ENCODE assay signal across 27 cellular contexts in the genomic region with DNA sequence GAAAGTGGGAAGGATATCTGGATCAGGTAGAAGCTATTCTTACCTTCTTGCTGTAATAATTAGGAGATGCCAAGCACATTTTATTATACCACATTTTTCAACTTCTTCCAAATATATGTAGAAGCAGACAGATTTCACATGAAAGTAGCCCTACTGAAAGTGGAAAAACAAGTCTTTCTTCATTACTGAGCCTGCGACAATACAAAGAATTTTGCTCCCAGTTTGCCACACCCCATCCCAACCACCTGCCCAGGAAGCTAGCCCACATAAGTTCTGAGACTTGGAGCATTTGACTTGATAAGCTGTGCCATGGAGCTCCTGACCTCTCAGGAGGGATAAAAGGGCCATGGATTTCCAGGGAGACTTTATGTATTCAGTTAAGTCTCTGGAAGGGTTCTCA.
A peak's percentile ranks its signal among the peaks of the same experiment; 100 is the strongest.
DNase-seq lines count a peak whose midpoint lies in the region; TF ChIP-seq lines count a peak whose summit lies in the region.
"Had no signal": no experiment of that assay in that cellular context is flagged by ENCODE, and none has a peak within 500 bp of the region (broad histone marks: within the 10 kb centered on the region; RNA-seq: fewer than 3 reads in every experiment).

No MANE protein-coding gene starts in this region.

- H3K4me2 ChIP-seq in hepatocyte, result no peak overlapping the region
- H3K4me2 ChIP-seq: A549 had no signal

- intact Hi-C loops in Calu3 (cut with micrococcal nuclease; ENCODE audit: unreplicated experiment), result no loop called here

- H3K27ac Mint-ChIP-seq in Calu3 (ENCODE audit: unreplicated experiment), result no peak overlapping the region
- H3K27ac Mint-ChIP-seq: activated B cell treated with CpG ODN at 0.5 μM for 24 hours; activated naive CD8-positive, alpha-beta T cell treated with anti-CD3 and anti-CD28 coated beads, Interleukin-2, amount 10 ng/mL, durations not matched to agents 7 days and 5 days; stimulated activated memory B cell treated with anti-CD40 and anti-IgM and Interleukin-4, amounts not matched to agents 10 μg/mL and 1 μg/mL and 100 μg/mL, for 72 hours; T-cell had no signal

- peaks cover 5% of the 10 kb centered on the region for H3K4me1 ChIP-seq in hepatocyte (ENCODE audit: insufficient read depth)
- H3K4me1 ChIP-seq: A549, ascending aorta, SJSA1 had no signal

- H3K36me3 Mint-ChIP-seq in Calu3 (ENCODE audit: insufficient read depth, unreplicated experiment), result peaks cover 4% of the 10 kb centered on the region
- H3K36me3 Mint-ChIP-seq: activated naive CD8-positive, alpha-beta T cell treated with anti-CD3 and anti-CD28 coated beads, Interleukin-2, amount 10 ng/mL, durations not matched to agents 7 days and 5 days; stimulated activated memory B cell treated with anti-CD40 and anti-IgM and Interleukin-4, amounts not matched to agents 10 μg/mL and 1 μg/mL and 100 μg/mL, for 72 hours; T-cell had no signal

- H3K27ac ChIP-seq in hepatocyte, result peak overlapping the region; percentile 20
- H3K27ac ChIP-seq: A549, ascending aorta, HL-60, SJSA1 had no signal

- DNase-seq in Calu3, result peak; percentile 9
- DNase-seq in NCI-H748 treated with DMSO at 0.1 percent for 48 hours (lab: John Stamatoyannopoulos, UW), result peak; percentile 75
- DNase-seq in hepatocyte (ENCODE audit: low spot score), result peak; percentile 22
- DNase-seq in mucosa of gallbladder (ENCODE audit: low spot score), result peak; percentile 40
- DNase-seq in NAMALWA (ENCODE audit: low spot score), result no peak
- no peak for DNase-seq in putamen (ENCODE audit: low spot score)
- DNase-seq in 8988T, result no peak
- DNase-seq in NCI-H2107 treated with DMSO at 0.1 percent for 48 hours (lab: John Stamatoyannopoulos, UW; ENCODE audit: unreplicated experiment), result no peak
- DNase-seq: activated B cell treated with CpG ODN at 0.5 μM for 24 hours; activated CD4-positive, alpha-beta T cell treated with anti-CD3 and anti-CD28 coated beads, Interleukin-2, amount 50 U/mL, for 1 hour; activated gamma-delta T cell treated with Interleukin-2 at 50 U/mL for 16 hours; activated naive CD8-positive, alpha-beta T cell treated with anti-CD3 and anti-CD28 coated beads, Interleukin-2, amount 10 ng/mL, durations not matched to agents 7 days and 5 days; activated T-cell treated with anti-CD3 and anti-CD28 coated beads, Interleukin-2, amount 50 U/mL, for 4 hours; caudate nucleus; MM.1S; NCI-H1417; NCI-H2029 treated with DMSO at 0.1 percent for 48 hours; NCI-H345; NCI-H774; substantia nigra; T-cell had no signal

- peaks cover 10% of the 10 kb centered on the region for H3K9me3 Mint-ChIP-seq in Calu3 (ENCODE audit: low read depth, unreplicated experiment)
- H3K9me3 Mint-ChIP-seq: activated T-cell treated with anti-CD3 and anti-CD28 coated beads, Interleukin-2, amount 50 U/mL, for 4 hours; stimulated activated memory B cell treated with anti-CD40 and anti-IgM and Interleukin-4, amounts not matched to agents 10 μg/mL and 1 μg/mL and 100 μg/mL, for 72 hours had no signal

- no peak overlapping the region for H3K4me3 ChIP-seq in hepatocyte
- H3K4me3 ChIP-seq: A549, ascending aorta, lung, SJSA1 had no signal

- H3K27me3 Mint-ChIP-seq in Calu3 (ENCODE audit: unreplicated experiment), result no peaks in the 10 kb centered on the region
- H3K27me3 Mint-ChIP-seq: activated B cell treated with CpG ODN at 0.5 μM for 24 hours; activated naive CD8-positive, alpha-beta T cell treated with anti-CD3 and anti-CD28 coated beads, Interleukin-2, amount 10 ng/mL, durations not matched to agents 7 days and 5 days; stimulated activated memory B cell treated with anti-CD40 and anti-IgM and Interleukin-4, amounts not matched to agents 10 μg/mL and 1 μg/mL and 100 μg/mL, for 72 hours had no signal

- WGBS in hepatocyte (ENCODE audit: low lambda C conversion rate, missing lambda C conversion rate), result 36% methylated on average over 1 of the region's 1 CpG

- no peaks in the 10 kb centered on the region for H3K4me1 Mint-ChIP-seq in Calu3 (ENCODE audit: low read depth, unreplicated experiment)
- H3K4me1 Mint-ChIP-seq: activated B cell treated with CpG ODN at 0.5 μM for 24 hours; activated naive CD8-positive, alpha-beta T cell treated with anti-CD3 and anti-CD28 coated beads, Interleukin-2, amount 10 ng/mL, durations not matched to agents 7 days and 5 days; stimulated activated memory B cell treated with anti-CD40 and anti-IgM and Interleukin-4, amounts not matched to agents 10 μg/mL and 1 μg/mL and 100 μg/mL, for 72 hours; T-cell had no signal

- CTCF ChIA-PET in Calu3 (lab: Charles Lee), result no interaction called here

- BruUV-seq in Calu3 (replicated peaks; lab: Mats Ljungman, UMichigan), result no TSS peak

- H3K27me3 ChIP-seq in hepatocyte, result no peaks in the 10 kb centered on the region
- H3K27me3 ChIP-seq: ascending aorta, SJSA1 had no signal

- TF ChIP-seq CTCF in Calu3 (IDR thresholded peaks at IDR 0.05; ENCODE audit: unreplicated experiment) (no peak), hepatocyte (IDR thresholded peaks at IDR 0.05; ENCODE audit: poor library complexity) (no peak)

- no peaks in the 10 kb centered on the region for H3K36me3 ChIP-seq in hepatocyte (replicated peaks; ENCODE audit: insufficient read depth, low read depth)
- H3K36me3 ChIP-seq: ascending aorta, SJSA1 had no signal

- H3K9me3 ChIP-seq in hepatocyte (ENCODE audit: low read depth), result no peaks in the 10 kb centered on the region
- H3K9me3 ChIP-seq: A549, ascending aorta, SJSA1 had no signal

- no peak overlapping the region for H2AFZ ChIP-seq in hepatocyte

- H3K79me2 ChIP-seq in hepatocyte, result no peaks in the 10 kb centered on the region

- H4K20me1 ChIP-seq in hepatocyte (ENCODE audit: insufficient read depth, poor library complexity, severe bottlenecking), result no peaks in the 10 kb centered on the region

- H3K4me3 Mint-ChIP-seq in Calu3 (ENCODE audit: low read depth, unreplicated experiment), result no peak overlapping the region
- H3K4me3 Mint-ChIP-seq: activated B cell treated with CpG ODN at 0.5 μM for 24 hours; activated naive CD8-positive, alpha-beta T cell treated with anti-CD3 and anti-CD28 coated beads, Interleukin-2, amount 10 ng/mL, durations not matched to agents 7 days and 5 days; activated T-cell treated with anti-CD3 and anti-CD28 coated beads, Interleukin-2, amount 50 U/mL, for 4 hours; stimulated activated memory B cell treated with anti-CD40 and anti-IgM and Interleukin-4, amounts not matched to agents 10 μg/mL and 1 μg/mL and 100 μg/mL, for 72 hours; T-cell had no signal

- no peaks in the 10 kb centered on the region for H3K9me2 ChIP-seq in hepatocyte (replicated peaks; ENCODE audit: insufficient read depth)

Comparison
In these comparisons a context has a peak if more than half of its experiments do, and no peak if none do; other contexts are left out.
1. DNase-seq: peak in Calu3 (single experiment), NCI-H748 treated with DMSO at 0.1 percent for 48 hours (single experiment), hepatocyte (single experiment) and mucosa of gallbladder (single experiment); none in NAMALWA (single experiment), putamen (single experiment), 8988T (single experiment) and NCI-H2107 treated with DMSO at 0.1 percent for 48 hours (single experiment).